Comparison of ENCODE assay signal across 8 cellular contexts in genomic region chr14:104078031-104078455, GRCh38. TPM values are rescaled to one million over a fixed set of nuclear protein-coding genes. Genes with fewer than 3 reads are reported as not detected.
DNase-seq lines count a peak whose midpoint lies in the region; ATAC-seq and TF ChIP-seq lines count a peak whose summit lies in the region.

No MANE protein-coding gene starts in this region.

- no peak overlapping the region for H3K4me3 Mint-ChIP-seq in activated T-helper 1 cell treated with anti-CD3 and anti-CD28 coated beads, Interleukin-12 subunit alpha, Interleukin-12 subunit beta, Interleukin-2, Interleukin-4 antibody, amounts not matched to agents 30 ng/mL and 10 ng/mL and 1 ng/mL, durations not matched to agents 14 hours and 24 hours and 36 hours

- no peaks in the 10 kb centered on the region for H3K27me3 Mint-ChIP-seq in activated T-helper 1 cell treated with anti-CD3 and anti-CD28 coated beads, Interleukin-12 subunit alpha, Interleukin-12 subunit beta, Interleukin-2, Interleukin-4 antibody, amounts not matched to agents 30 ng/mL and 10 ng/mL and 1 ng/mL, durations not matched to agents 14 hours and 24 hours and 36 hours (ENCODE audit: insufficient read depth)

- H3K9me3 ChIP-seq in MG63 (no peaks in the 10 kb centered on the region), neutrophil (no peaks in the 10 kb centered on the region), suprapubic skin (no peaks in the 10 kb centered on the region)

- no peak overlapping the region for H3K4me3 ChIP-seq in MG63
- no peak overlapping the region for H3K4me3 ChIP-seq in fibroblast of the aortic adventitia (ENCODE audit: low read depth, low read length)
- no peak overlapping the region for H3K4me3 ChIP-seq in neutrophil (ENCODE audit: low read depth in 1 of 2, low read length in 1 of 2)
- no peak overlapping the region for H3K4me3 ChIP-seq in suprapubic skin

- H3K27me3 ChIP-seq in MG63 (no peaks in the 10 kb centered on the region), neutrophil (peaks cover 15% of the 10 kb centered on the region), suprapubic skin (peaks cover 34% of the 10 kb centered on the region)

- no peak for TF ChIP-seq POLR2A in suprapubic skin (IDR thresholded peaks at IDR 0.05)

- H3K4me1 ChIP-seq in neutrophil (ENCODE audit: control insufficient read depth in 1 of 2, insufficient read depth in 1 of 2, low read depth in 1 of 2, low read length in 1 of 2) (no peaks in the 10 kb centered on the region), suprapubic skin (no peaks in the 10 kb centered on the region)

- peak; percentile 67 for DNase-seq in DMS53 treated with DMSO at 0.1 percent for 48 hours (lab: John Stamatoyannopoulos, UW; ENCODE audit: unreplicated experiment)
- DNase-seq in MG63, result peak; percentile 82
- DNase-seq in RWPE1 (ENCODE audit: low spot score), result peak; percentile 87
- DNase-seq in activated T-helper 1 cell treated with anti-CD3 and anti-CD28 coated beads, Interleukin-12 subunit alpha, Interleukin-12 subunit beta, Interleukin-2, Interleukin-4 antibody, amounts not matched to agents 30 ng/mL and 10 ng/mL and 1 ng/mL, durations not matched to agents 14 hours and 24 hours and 36 hours (ENCODE audit: low spot score), result peak; percentile 78
- peak; percentile 79 for DNase-seq in fibroblast of the aortic adventitia (ENCODE audit: low read depth)
- peak; percentile 87 to 92 for DNase-seq in suprapubic skin (ENCODE audit: low spot score in 2 of 2)

- TF ChIP-seq CTCF in RWPE1 (conservative IDR thresholded peaks at IDR 0.05; ENCODE audit: low read depth) (peak; percentile 99), fibroblast of the aortic adventitia (IDR thresholded peaks at IDR 0.05; ENCODE audit: insufficient read depth, low read length) (peak; percentile 100), neutrophil (IDR thresholded peaks at IDR 0.05) (peak; percentile 81), suprapubic skin (IDR thresholded peaks at IDR 0.05) (peak; percentile 98 to 100)

- peak; percentile 89 for ATAC-seq in GM21825 (IDR thresholded peaks at IDR 0.05; ENCODE audit: unreplicated experiment)

- H3K4me1 Mint-ChIP-seq in activated T-helper 1 cell treated with anti-CD3 and anti-CD28 coated beads, Interleukin-12 subunit alpha, Interleukin-12 subunit beta, Interleukin-2, Interleukin-4 antibody, amounts not matched to agents 30 ng/mL and 10 ng/mL and 1 ng/mL, durations not matched to agents 14 hours and 24 hours and 36 hours (ENCODE audit: low read depth), result no peaks in the 10 kb centered on the region

- CTCF ChIA-PET in RWPE1 (lab: Yijun Ruan, JAX), result interaction anchor here (0.6 to 1.8 kb wide), 25 partner anchors 10 to 562 kb away, joined by 3 to 25 read pairs (median 3); no protein-coding TSS in a partner anchor

- no peak for TF ChIP-seq EP300 in suprapubic skin (IDR thresholded peaks at IDR 0.05)

- POLR2A ChIA-PET in RWPE1 (lab: Yijun Ruan, JAX; ENCODE audit: low non-redundant PET), result no interaction called here

- H3K36me3 Mint-ChIP-seq in activated T-helper 1 cell treated with anti-CD3 and anti-CD28 coated beads, Interleukin-12 subunit alpha, Interleukin-12 subunit beta, Interleukin-2, Interleukin-4 antibody, amounts not matched to agents 30 ng/mL and 10 ng/mL and 1 ng/mL, durations not matched to agents 14 hours and 24 hours and 36 hours (ENCODE audit: low read depth), result no peaks in the 10 kb centered on the region

- intact Hi-C loops in activated T-helper 1 cell treated with anti-CD3 and anti-CD28 coated beads, Interleukin-12 subunit alpha, Interleukin-12 subunit beta, Interleukin-2, Interleukin-4 antibody, amounts not matched to agents 30 ng/mL and 10 ng/mL and 1 ng/mL, durations not matched to agents 14 hours and 24 hours and 36 hours (cut with micrococcal nuclease), result loop anchor here (1.0 to 10.0 kb wide), 6 partner anchors 16 to 562 kb away; a partner anchor contains a TSS

- H3K9me3 Mint-ChIP-seq in activated T-helper 1 cell treated with anti-CD3 and anti-CD28 coated beads, Interleukin-12 subunit alpha, Interleukin-12 subunit beta, Interleukin-2, Interleukin-4 antibody, amounts not matched to agents 30 ng/mL and 10 ng/mL and 1 ng/mL, durations not matched to agents 14 hours and 24 hours and 36 hours, result peaks cover 9% of the 10 kb centered on the region

- no peaks in the 10 kb centered on the region for H3K36me3 ChIP-seq in MG63
- no peaks in the 10 kb centered on the region for H3K36me3 ChIP-seq in neutrophil
- no peaks in the 10 kb centered on the region for H3K36me3 ChIP-seq in suprapubic skin

- H3K27ac ChIP-seq in RWPE1 (no peak overlapping the region), neutrophil (no peak overlapping the region), suprapubic skin (no peak overlapping the region)

- WGBS in suprapubic skin, result 2% methylated on average over 7 of the region's 7 CpGs

- H3K27ac Mint-ChIP-seq in activated T-helper 1 cell treated with anti-CD3 and anti-CD28 coated beads, Interleukin-12 subunit alpha, Interleukin-12 subunit beta, Interleukin-2, Interleukin-4 antibody, amounts not matched to agents 30 ng/mL and 10 ng/mL and 1 ng/mL, durations not matched to agents 14 hours and 24 hours and 36 hours, result no peak overlapping the region

RNA-seq across cellular contexts. Expression of gene ASPG, which starts 7.5 kb away (rescaled TPM):
- not detected in 2 replicates for total RNA-seq in MG63 (2014; rRNA removed; shearing (Covaris generic); ENCODE audit: low replicate concordance)
- total RNA-seq in activated T-helper 1 cell treated with anti-CD3 and anti-CD28 coated beads, Interleukin-12 subunit alpha, Interleukin-12 subunit beta, Interleukin-2, Interleukin-4 antibody, amounts not matched to agents 30 ng/mL and 10 ng/mL and 1 ng/mL, durations not matched to agents 14 hours and 24 hours and 36 hours, result not detected in 2 replicates
- total RNA-seq in fibroblast of the aortic adventitia (ENCODE audit: low replicate concordance) (not detected in 2 replicates), suprapubic skin (10 to 100 TPM; 26.0 to 38.5 (median 28.2) TPM)

Comparison
In these comparisons a context has a peak if more than half of its experiments do, and no peak if none do; other contexts are left out.
1. RNA of gene ASPG, which starts 7.5 kb away (total RNA-seq): 26.0 to 38.5 TPM in suprapubic skin; not detected in MG63, not detected in activated T-helper 1 cell treated with anti-CD3 and anti-CD28 coated beads, Interleukin-12 subunit alpha, Interleukin-12 subunit beta, Interleukin-2, Interleukin-4 antibody, amounts not matched to agents 30 ng/mL and 10 ng/mL and 1 ng/mL, durations not matched to agents 14 hours and 24 hours and 36 hours and not detected in fibroblast of the aortic adventitia; every median in the first group is over 10 times any median in the second.
2. Peak in every context shown above with its lines, with median percentiles within 50 percentile points of each other: DNase-seq and CTCF ChIP-seq.